ENCODE assay signal across 17 cellular contexts in the genomic region with DNA sequence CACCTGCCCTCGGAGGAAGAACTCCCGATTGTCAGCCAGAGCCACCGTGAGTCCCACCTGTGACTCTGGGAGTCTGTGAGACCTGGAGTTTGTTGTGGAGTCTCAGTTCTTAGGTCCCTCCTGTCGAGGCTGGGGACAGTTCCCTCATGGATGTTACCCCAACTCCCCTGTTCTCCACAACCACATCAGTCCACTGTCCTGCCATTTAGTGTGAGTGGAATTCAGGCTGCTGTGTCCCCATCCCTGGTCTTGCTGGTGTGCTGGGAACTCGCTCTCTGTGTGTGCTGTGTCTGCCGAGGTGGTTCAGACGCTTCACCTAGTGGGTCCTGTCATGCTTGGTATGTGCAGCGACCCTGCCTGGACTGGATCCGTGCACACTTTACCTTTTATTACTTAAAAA.
DNase-seq lines count a peak whose midpoint lies in the region; ATAC-seq and TF ChIP-seq lines count a peak whose summit lies in the region.
"Had no signal": no experiment of that assay in that cellular context is flagged by ENCODE, and none has a peak within 500 bp of the region (broad histone marks: within the 10 kb centered on the region; RNA-seq: fewer than 3 reads in every experiment).

No MANE protein-coding gene starts in this region.

- H3K36me3 Mint-ChIP-seq in activated naive CD4-positive, alpha-beta T cell treated with anti-CD3 and anti-CD28 coated beads, Interleukin-2, amount 50 U/mL, for 72 hours = peaks cover 9 to 14% of the 10 kb centered on the region in 2 donors
- H3K36me3 Mint-ChIP-seq in activated naive CD4-positive, alpha-beta T cell treated with anti-CD3 and anti-CD28 coated beads for 36 hours (ENCODE audit: low read depth) = peaks cover 36% of the 10 kb centered on the region
- H3K36me3 Mint-ChIP-seq in central memory CD8-positive, alpha-beta T cell (ENCODE audit: insufficient read depth) = peaks cover 35% of the 10 kb centered on the region
- peaks cover 33% of the 10 kb centered on the region for H3K36me3 Mint-ChIP-seq in osteocyte (ENCODE audit: unreplicated experiment)

- no peaks in the 10 kb centered on the region for H3K4me1 Mint-ChIP-seq in activated naive CD4-positive, alpha-beta T cell treated with anti-CD3 and anti-CD28 coated beads for 36 hours (ENCODE audit: low read depth)
- peaks cover 11% of the 10 kb centered on the region for H3K4me1 Mint-ChIP-seq in central memory CD8-positive, alpha-beta T cell
- peaks cover 49% of the 10 kb centered on the region for H3K4me1 Mint-ChIP-seq in osteocyte (ENCODE audit: unreplicated experiment)

- no peaks in the 10 kb centered on the region for H3K27me3 Mint-ChIP-seq in activated naive CD4-positive, alpha-beta T cell treated with anti-CD3 and anti-CD28 coated beads for 36 hours (ENCODE audit: low read depth)
- no peaks in the 10 kb centered on the region for H3K27me3 Mint-ChIP-seq in central memory CD8-positive, alpha-beta T cell
- H3K27me3 Mint-ChIP-seq in osteocyte (ENCODE audit: unreplicated experiment) = no peaks in the 10 kb centered on the region

- H3K27ac Mint-ChIP-seq in activated naive CD4-positive, alpha-beta T cell treated with anti-CD3 and anti-CD28 coated beads, Interleukin-2, amount 50 U/mL, for 72 hours = peak overlapping the region; percentile 77 to 78
- H3K27ac Mint-ChIP-seq in activated naive CD4-positive, alpha-beta T cell treated with anti-CD3 and anti-CD28 coated beads for 36 hours = no peak overlapping the region
- peak overlapping the region; percentile 72 for H3K27ac Mint-ChIP-seq in central memory CD8-positive, alpha-beta T cell (ENCODE audit: low read depth)
- no peak overlapping the region for H3K27ac Mint-ChIP-seq in osteocyte (ENCODE audit: unreplicated experiment)

- intact Hi-C loops in activated naive CD4-positive, alpha-beta T cell treated with anti-CD3 and anti-CD28 coated beads for 36 hours (cut with micrococcal nuclease) = no loop called here

- no peak for TF ChIP-seq CTCF in osteocyte (IDR thresholded peaks at IDR 0.05)

- H3K4me3 Mint-ChIP-seq in activated naive CD4-positive, alpha-beta T cell treated with anti-CD3 and anti-CD28 coated beads for 36 hours = no peak overlapping the region
- no peak overlapping the region for H3K4me3 Mint-ChIP-seq in central memory CD8-positive, alpha-beta T cell
- no peak overlapping the region for H3K4me3 Mint-ChIP-seq in osteocyte (ENCODE audit: unreplicated experiment)

- ATAC-seq in activated naive CD4-positive, alpha-beta T cell treated with anti-CD3 and anti-CD28 coated beads, Interleukin-2, amount 50 U/mL, for 72 hours = no peak
- ATAC-seq in central memory CD8-positive, alpha-beta T cell (replicated peaks; ENCODE audit: extremely low read depth, poor library complexity, severe bottlenecking) = no peak
- ATAC-seq in HG02852 (IDR thresholded peaks at IDR 0.05; ENCODE audit: unreplicated experiment) = no peak
- ATAC-seq: HepG2 had no signal

- CTCF ChIA-PET in activated naive CD4-positive, alpha-beta T cell treated with anti-CD3 and anti-CD28 coated beads for 36 hours (lab: Charles Lee) = no interaction called here

- H3K9me3 Mint-ChIP-seq in activated naive CD4-positive, alpha-beta T cell treated with anti-CD3 and anti-CD28 coated beads, Interleukin-2, amount 50 U/mL, for 72 hours = no peaks in the 10 kb centered on the region
- no peaks in the 10 kb centered on the region for H3K9me3 Mint-ChIP-seq in activated naive CD4-positive, alpha-beta T cell treated with anti-CD3 and anti-CD28 coated beads for 36 hours
- H3K9me3 Mint-ChIP-seq in central memory CD8-positive, alpha-beta T cell = no peaks in the 10 kb centered on the region
- H3K9me3 Mint-ChIP-seq in osteocyte (ENCODE audit: unreplicated experiment) = no peaks in the 10 kb centered on the region

- no peak for DNase-seq in activated naive CD4-positive, alpha-beta T cell treated with anti-CD3 and anti-CD28 coated beads, Interleukin-2, amount 50 U/mL, for 72 hours (ENCODE audit: low spot score in 2 of 2)
- no peak for DNase-seq in activated naive CD4-positive, alpha-beta T cell treated with anti-CD3 and anti-CD28 coated beads for 36 hours
- no peak for DNase-seq in central memory CD8-positive, alpha-beta T cell (ENCODE audit: low spot score in 2 of 2)
- DNase-seq in osteocyte (ENCODE audit: extremely low spot score, unreplicated experiment) (peak; percentile 59), iPS-NIHi11 (ENCODE audit: low spot score) (no peak)
- DNase-seq in stimulated activated CD4-positive, alpha-beta T cell treated with anti-CD3 and anti-CD28 coated beads, Interleukin-2, amount 100 ng/mL, for 48 hours = no peak
- DNase-seq in stimulated activated CD8-positive, alpha-beta memory T cell treated with anti-CD3 and anti-CD28 coated beads, Interleukin-4, amount 100 ng/mL, for 48 hours = no peak
- DNase-seq: GOT3, KG1, MV-4-11, NCI-H187, NCI-H2227 treated with DMSO at 0.1 percent for 48 hours, NCI-H524, NCI-H82, SHP77 treated with DMSO at 0.1 percent for 48 hours had no signal

Comparison
In these comparisons a context has a peak if more than half of its experiments do, and no peak if none do; other contexts are left out.
1. H3K27ac Mint-ChIP-seq: peak in activated naive CD4-positive, alpha-beta T cell treated with anti-CD3 and anti-CD28 coated beads, Interleukin-2, amount 50 U/mL, for 72 hours (2 of 2) and central memory CD8-positive, alpha-beta T cell (single experiment); none in activated naive CD4-positive, alpha-beta T cell treated with anti-CD3 and anti-CD28 coated beads for 36 hours (single experiment) and osteocyte (single experiment).